Comparison of ENCODE assay signal across 21 cellular contexts in genomic region chr16:8831450-8832382, GRCh38. TPM values are rescaled to one million over a fixed set of nuclear protein-coding genes. Genes with fewer than 3 reads are reported as not detected.
DNase-seq lines count a peak whose midpoint lies in the region; ATAC-seq, FAIRE-seq and TF ChIP-seq lines count a peak whose summit lies in the region.
"Had no signal": no experiment of that assay in that cellular context is flagged by ENCODE, and none has a peak within 500 bp of the region (broad histone marks: within the 10 kb centered on the region; RNA-seq: fewer than 3 reads in every experiment).

No MANE protein-coding gene starts in this region.

- no peaks in the 10 kb centered on the region for H3F3A ChIP-seq in neural cell (ENCODE audit: insufficient read depth, low read length, poor library complexity, severe bottlenecking)

- no peaks in the 10 kb centered on the region for H3K79me2 ChIP-seq in neural cell (replicated peaks; ENCODE audit: insufficient read depth, low read length)

- TF ChIP-seq EP300 in neural cell (conservative IDR thresholded peaks at IDR 0.05; ENCODE audit: poor library complexity, severe bottlenecking), result no peak

- ATAC-seq in activated T-cell treated with anti-CD3 and anti-CD28 coated beads, Interleukin-2, amount 50 U/mL, for 4 hours, result no peak

- H3K4me3 ChIP-seq in BLaER1 treated with 17β-estradiol and CSF1 and Interleukin-3, amounts not matched to agents 10 nM and 100 nM, result peak overlapping the region in 8 of 10 experiments; percentile 7 to 55 (median 33); a peak in 12 of 20 replicates
- H3K4me3 ChIP-seq in HUES64 (ENCODE audit: low read length) (no peak overlapping the region; the same call in 1 of the 2 replicates), neural cell (ENCODE audit: low read length) (peak overlapping the region; percentile 12)
- H3K4me3 ChIP-seq: colonic mucosa, GM23248 had no signal

- H2AFZ ChIP-seq in neural cell (ENCODE audit: low read depth, low read length), result no peak overlapping the region
- H2AFZ ChIP-seq: GM23248 had no signal

- H3K36me3 Mint-ChIP-seq in endothelial cell (ENCODE audit: low read depth, unreplicated experiment), result peaks cover 11% of the 10 kb centered on the region
- peaks cover 26% of the 10 kb centered on the region for H3K36me3 Mint-ChIP-seq in activated T-cell treated with anti-CD3 and anti-CD28 coated beads, Interleukin-2, amount 50 U/mL, for 4 hours (ENCODE audit: insufficient read depth)

- TF ChIP-seq POLR2A in H54 (IDR thresholded peaks at IDR 0.05; ENCODE audit: low read depth, low read length), result no peak

- intact Hi-C loops in head of caudate nucleus (cut with DNase I), result no loop called here

- FAIRE-seq in H54 (lab: Jason Lieb, UNC), result no peak
- FAIRE-seq: frontal cortex, keratinocyte had no signal

- no peak for DNase-seq in endothelial cell (ENCODE audit: low spot score)
- no peak for DNase-seq in H54 (ENCODE audit: insufficient read length, low spot score)
- no peak for DNase-seq in head of caudate nucleus
- DNase-seq in activated T-cell treated with anti-CD3 and anti-CD28 coated beads, Interleukin-2, amount 50 U/mL, for 4 hours, result no peak
- DNase-seq in stimulated activated CD4-positive, alpha-beta T cell treated with anti-CD3 and anti-CD28 coated beads, Interleukin-4, amount 100 ng/mL, for 24 hours, result no peak
- DNase-seq: activated naive CD4-positive, alpha-beta T cell treated with Interleukin-2 at 50 U/mL for 16 hours; colonic mucosa; GM23248; Kasumi-1; mammary epithelial cell; NCI-H1417 treated with DMSO at 0.1 percent for 48 hours; retina; stimulated activated CD4-positive, alpha-beta T cell treated with anti-CD3 and anti-CD28 coated beads, Interleukin-15, amount 100 ng/mL, for 24 hours had no signal

- 34% methylated on average over 19 of the region's 19 CpGs for WGBS in HUES64

- no peak for TF ChIP-seq RAD21 in neural cell (conservative IDR thresholded peaks at IDR 0.05)

- peaks cover 7% of the 10 kb centered on the region for H3K4me1 Mint-ChIP-seq in endothelial cell (ENCODE audit: unreplicated experiment)
- H3K4me1 Mint-ChIP-seq in activated T-cell treated with anti-CD3 and anti-CD28 coated beads, Interleukin-2, amount 50 U/mL, for 4 hours (ENCODE audit: low read depth), result peaks cover 9% of the 10 kb centered on the region

- no peaks in the 10 kb centered on the region for H3K27me3 ChIP-seq in BLaER1 treated with 17β-estradiol and CSF1 and Interleukin-3, amounts not matched to agents 10 nM and 100 nM
- H3K27me3 ChIP-seq in HUES64 (ENCODE audit: insufficient read depth, low read length) (no peaks in the 10 kb centered on the region), neural cell (ENCODE audit: insufficient read depth, low read depth, low read length) (no peaks in the 10 kb centered on the region)
- H3K27me3 ChIP-seq: colonic mucosa had no signal

- H3K4me2 ChIP-seq in BLaER1 treated with 17β-estradiol and CSF1 and Interleukin-3, amounts not matched to agents 10 nM and 100 nM, result peak overlapping the region; percentile 72 to 96 (median 88)
- H3K4me2 ChIP-seq in neural cell (ENCODE audit: low read length), result no peak overlapping the region

- no peak for TF ChIP-seq CTCF in endothelial cell (IDR thresholded peaks at IDR 0.05; ENCODE audit: unreplicated experiment)
- no peak for TF ChIP-seq CTCF in neural cell (IDR thresholded peaks at IDR 0.05; ENCODE audit: poor library complexity, severe bottlenecking)

- H3K4me3 Mint-ChIP-seq in endothelial cell (ENCODE audit: unreplicated experiment), result no peak overlapping the region
- no peak overlapping the region for H3K4me3 Mint-ChIP-seq in activated T-cell treated with anti-CD3 and anti-CD28 coated beads, Interleukin-2, amount 50 U/mL, for 4 hours

- no peaks in the 10 kb centered on the region for H3K9me3 ChIP-seq in BLaER1 treated with 17β-estradiol and CSF1 and Interleukin-3, amounts not matched to agents 10 nM and 100 nM (replicated peaks in 1 of 11)
- H3K9me3 ChIP-seq in HUES64 (ENCODE audit: insufficient read depth, low read depth, low read length) (no peaks in the 10 kb centered on the region), neural cell (ENCODE audit: low read length) (no peaks in the 10 kb centered on the region)
- H3K9me3 ChIP-seq: colonic mucosa had no signal

- peak overlapping the region in 10 of 11 experiments; percentile 48 to 89 (median 82); a peak in 21 of 22 replicates for H3K27ac ChIP-seq in BLaER1 treated with 17β-estradiol and CSF1 and Interleukin-3, amounts not matched to agents 10 nM and 100 nM
- H3K27ac ChIP-seq in HUES64 (ENCODE audit: low read depth, low read length) (peak overlapping the region; percentile 100), neural cell (ENCODE audit: low read length) (peak overlapping the region; percentile 41)
- H3K27ac ChIP-seq: colonic mucosa, epithelial cell of prostate, GM23248 had no signal

- peak overlapping the region; percentile 10 to 79 (median 73); a peak in 20 of 22 replicates for H3K9ac ChIP-seq in BLaER1 treated with 17β-estradiol and CSF1 and Interleukin-3, amounts not matched to agents 10 nM and 100 nM
- peak overlapping the region; percentile 84 for H3K9ac ChIP-seq in HUES64 (ENCODE audit: low read depth, low read length)
- H3K9ac ChIP-seq in neural cell (ENCODE audit: low read length), result peak overlapping the region; percentile 52
- H3K9ac ChIP-seq: GM23248 had no signal

- H3K27me3 Mint-ChIP-seq in endothelial cell (ENCODE audit: unreplicated experiment), result peaks cover 6% of the 10 kb centered on the region
- H3K27me3 Mint-ChIP-seq in activated T-cell treated with anti-CD3 and anti-CD28 coated beads, Interleukin-2, amount 50 U/mL, for 4 hours (ENCODE audit: low read depth), result no peaks in the 10 kb centered on the region
- H3K27me3 Mint-ChIP-seq: natural killer cell treated with Interleukin-12 subunit alpha and Interleukin-12 subunit beta and Interleukin-15 and Interleukin-18, amount 100 ng/mL, for 72 hours had no signal

- no peaks in the 10 kb centered on the region for H3K9me3 Mint-ChIP-seq in endothelial cell (ENCODE audit: unreplicated experiment)
- no peaks in the 10 kb centered on the region for H3K9me3 Mint-ChIP-seq in activated T-cell treated with anti-CD3 and anti-CD28 coated beads, Interleukin-2, amount 50 U/mL, for 4 hours
- H3K9me3 Mint-ChIP-seq: natural killer cell treated with Interleukin-12 subunit alpha and Interleukin-12 subunit beta and Interleukin-15 and Interleukin-18, amount 100 ng/mL, for 72 hours had no signal

- no peaks in the 10 kb centered on the region for H3K9me2 ChIP-seq in neural cell (ENCODE audit: insufficient read depth, low read length)

- peaks cover 36 to 79% (median 67%) of the 10 kb centered on the region in 10 experiments for H3K4me1 ChIP-seq in BLaER1 treated with 17β-estradiol and CSF1 and Interleukin-3, amounts not matched to agents 10 nM and 100 nM
- H3K4me1 ChIP-seq in HUES64 (ENCODE audit: insufficient read depth, low read length), result peaks cover 32% of the 10 kb centered on the region
- H3K4me1 ChIP-seq: colonic mucosa had no signal

- H3K36me3 ChIP-seq in BLaER1 treated with 17β-estradiol and CSF1 and Interleukin-3, amounts not matched to agents 10 nM and 100 nM, result peaks cover 23 to 52% (median 40%) of the 10 kb centered on the region in 11 experiments
- peaks cover 27% of the 10 kb centered on the region for H3K36me3 ChIP-seq in HUES64 (ENCODE audit: insufficient read depth, low read length)
- H3K36me3 ChIP-seq in neural cell (ENCODE audit: insufficient read depth, low read length), result no peaks in the 10 kb centered on the region

- H4K20me1 ChIP-seq in BLaER1 treated with 17β-estradiol and CSF1 and Interleukin-3, amounts not matched to agents 10 nM and 100 nM, result peaks cover 3 to 76% (median 40%) of the 10 kb centered on the region in 11 experiments; a peak in 17 of 22 replicates
- H4K20me1 ChIP-seq in neural cell (ENCODE audit: insufficient read depth), result no peaks in the 10 kb centered on the region

- peak overlapping the region; percentile 24 for H3K27ac Mint-ChIP-seq in endothelial cell (ENCODE audit: unreplicated experiment)

TF ChIP-seq in neural cell, 6 proteins besides CTCF, POLR2A, EP300 and RAD21 (continues in another document):
- TF ChIP-seq MXI1 (conservative IDR thresholded peaks at IDR 0.05; ENCODE audit: poor library complexity, severe bottlenecking), result no peak
- TF ChIP-seq POLR2AphosphoS5 (IDR thresholded peaks at IDR 0.05), result no peak
- no peak for TF ChIP-seq TAF1 (IDR thresholded peaks at IDR 0.05; ENCODE audit: low read depth)

RNA-seq across cellular contexts. Expression of gene PMM2, which starts 34.1 kb away (rescaled TPM):
- polyA plus RNA-seq in HUES64 (2013, experiment 1 of 2), result 36.2 TPM
- polyA plus RNA-seq in HUES64 (2013, experiment 2 of 2), result 28.6 TPM
- total RNA-seq in endothelial cell (ENCODE audit: unreplicated experiment), result 19.3 TPM
- polyA plus RNA-seq in neural cell, result 13.9 and 20.2 TPM in 2 replicates
- 9.5 and 13.0 TPM in 2 replicates for polyA minus RNA-seq in neural cell
- total RNA-seq in activated T-cell treated with anti-CD3 and anti-CD28 coated beads, Interleukin-2, amount 50 U/mL, for 4 hours, result 10 to 100 TPM; 85.4 to 95.5 (median 89.6) TPM

RNA-seq across cellular contexts. Expression of gene TMEM186, which starts 34.3 kb away (rescaled TPM):
- polyA plus RNA-seq in HUES64 (2013, experiment 1 of 2), result 5.8 TPM
- 7.4 TPM for polyA plus RNA-seq in HUES64 (2013, experiment 2 of 2)
- total RNA-seq in endothelial cell (ENCODE audit: unreplicated experiment), result 8.1 TPM
- 5.3 and 7.7 TPM in 2 replicates for polyA plus RNA-seq in neural cell
- 5.4 and 6.6 TPM in 2 replicates for polyA minus RNA-seq in neural cell
- total RNA-seq in activated T-cell treated with anti-CD3 and anti-CD28 coated beads, Interleukin-2, amount 50 U/mL, for 4 hours, result 10 to 100 TPM; 13.2 to 14.5 (median 13.9) TPM

RNA-seq across cellular contexts. Expression of gene CARHSP1, which starts 37.1 kb away (rescaled TPM):
- 157 TPM for polyA plus RNA-seq in HUES64 (2013, experiment 1 of 2)
- 179 TPM for polyA plus RNA-seq in HUES64 (2013, experiment 2 of 2)
- total RNA-seq in endothelial cell (ENCODE audit: unreplicated experiment), result 127 TPM
- polyA plus RNA-seq in neural cell, result 102 and 124 TPM in 2 replicates
- polyA minus RNA-seq in neural cell, result 106 and 108 TPM in 2 replicates
- total RNA-seq in activated T-cell treated with anti-CD3 and anti-CD28 coated beads, Interleukin-2, amount 50 U/mL, for 4 hours, result 10 to 100 TPM; 14.7 to 17.8 (median 16.8) TPM

RNA-seq across cellular contexts. Expression of gene LITAFD, which starts 50.4 kb away (rescaled TPM):
- polyA plus RNA-seq in HUES64 (2013, experiment 1 of 2), result not detected
- not detected for polyA plus RNA-seq in HUES64 (2013, experiment 2 of 2)
- total RNA-seq in endothelial cell (ENCODE audit: unreplicated experiment), result not detected
- polyA plus RNA-seq in neural cell, result not detected in 2 replicates
- not detected in 2 replicates for polyA minus RNA-seq in neural cell
- total RNA-seq in activated T-cell treated with anti-CD3 and anti-CD28 coated beads, Interleukin-2, amount 50 U/mL, for 4 hours, result not detected
- total RNA-seq: colonic mucosa; frontal cortex; GM23248; mammary epithelial cell; natural killer cell treated with Interleukin-12 subunit alpha and Interleukin-12 subunit beta and Interleukin-15 and Interleukin-18, amount 100 ng/mL, for 72 hours had no signal
- polyA plus RNA-seq: AG04450, GM23248, keratinocyte, mammary epithelial cell had no signal

Comparison
In these comparisons a context has a peak if more than half of its experiments do, and no peak if none do; other contexts are left out.
1. H3K27ac ChIP-seq: peak in every context shown above with its lines; median percentile 100 in HUES64; 82 in BLaER1 treated with 17β-estradiol and CSF1 and Interleukin-3, amounts not matched to agents 10 nM and 100 nM; 41 in neural cell.